Comparison of ENCODE assay signal across 9 cellular contexts in genomic region chr3:128698211-128699011, GRCh38.
DNase-seq lines count a peak whose midpoint lies in the region; ATAC-seq lines count a peak whose summit lies in the region.
"Had no signal": no experiment of that assay in that cellular context is flagged by ENCODE, and none has a peak within 500 bp of the region (broad histone marks: within the 10 kb centered on the region; RNA-seq: fewer than 3 reads in every experiment).

No MANE protein-coding gene starts in this region.

- no peaks in the 10 kb centered on the region for H3K36me3 Mint-ChIP-seq in T-helper 1 cell treated with Interleukin-12 subunit alpha and Interleukin-12 subunit beta and Interleukin-4 antibody, amounts not matched to agents 30 μg/mL and 1 μg/mL, for 36 hours (ENCODE audit: low read depth)

- DNase-seq in NCI-H1417 (lab: John Stamatoyannopoulos, UW) (peak; percentile 55 to 72 (median 57)), NCI-H1417 treated with DMSO at 0.1 percent for 48 hours (lab: John Stamatoyannopoulos, UW) (no peak), kidney tubule cell (ENCODE audit: low spot score) (peak; percentile 43)
- DNase-seq in stimulated activated CD4-positive, alpha-beta T cell treated with anti-CD3 and anti-CD28 coated beads, Interleukin-15, amount 100 ng/mL, for 24 hours: peak; percentile 38
- no peak for DNase-seq in NK-92 treated with Interleukin-12 subunit alpha and Interleukin-12 subunit beta, amount 100 ng/mL, for 24 hours (lab: John Stamatoyannopoulos, UW)

- H3K4me1 Mint-ChIP-seq in T-helper 1 cell treated with Interleukin-12 subunit alpha and Interleukin-12 subunit beta and Interleukin-4 antibody, amounts not matched to agents 30 μg/mL and 1 μg/mL, for 36 hours (ENCODE audit: low read depth): no peaks in the 10 kb centered on the region

- H3K9me3 Mint-ChIP-seq in T-helper 1 cell treated with Interleukin-12 subunit alpha and Interleukin-12 subunit beta and Interleukin-4 antibody, amounts not matched to agents 30 μg/mL and 1 μg/mL, for 36 hours: no peaks in the 10 kb centered on the region

- peaks cover 9% of the 10 kb centered on the region for H3K27me3 Mint-ChIP-seq in T-helper 1 cell treated with Interleukin-12 subunit alpha and Interleukin-12 subunit beta and Interleukin-4 antibody, amounts not matched to agents 30 μg/mL and 1 μg/mL, for 36 hours (ENCODE audit: low read depth)

- H3K27ac ChIP-seq in cingulate gyrus (ENCODE audit: low read depth, low read length): peak overlapping the region; percentile 10
- H3K27ac ChIP-seq: C4-2B had no signal

- no peak overlapping the region for H3K27ac Mint-ChIP-seq in T-helper 1 cell treated with Interleukin-12 subunit alpha and Interleukin-12 subunit beta and Interleukin-4 antibody, amounts not matched to agents 30 μg/mL and 1 μg/mL, for 36 hours

- peak overlapping the region; percentile 67 for H3K4me3 Mint-ChIP-seq in T-helper 1 cell treated with Interleukin-12 subunit alpha and Interleukin-12 subunit beta and Interleukin-4 antibody, amounts not matched to agents 30 μg/mL and 1 μg/mL, for 36 hours

- ATAC-seq in HG03342 (IDR thresholded peaks at IDR 0.05; ENCODE audit: unreplicated experiment): no peak

Comparison
In these comparisons a context has a peak if more than half of its experiments do, and no peak if none do; other contexts are left out.
1. DNase-seq: peak in NCI-H1417 (3 of 3), kidney tubule cell (single experiment) and stimulated activated CD4-positive, alpha-beta T cell treated with anti-CD3 and anti-CD28 coated beads, Interleukin-15, amount 100 ng/mL, for 24 hours (single experiment); none in NCI-H1417 treated with DMSO at 0.1 percent for 48 hours (single experiment) and NK-92 treated with Interleukin-12 subunit alpha and Interleukin-12 subunit beta, amount 100 ng/mL, for 24 hours (single experiment).